23 cellular contexts compared by ENCODE assay signal in the genomic region with DNA sequence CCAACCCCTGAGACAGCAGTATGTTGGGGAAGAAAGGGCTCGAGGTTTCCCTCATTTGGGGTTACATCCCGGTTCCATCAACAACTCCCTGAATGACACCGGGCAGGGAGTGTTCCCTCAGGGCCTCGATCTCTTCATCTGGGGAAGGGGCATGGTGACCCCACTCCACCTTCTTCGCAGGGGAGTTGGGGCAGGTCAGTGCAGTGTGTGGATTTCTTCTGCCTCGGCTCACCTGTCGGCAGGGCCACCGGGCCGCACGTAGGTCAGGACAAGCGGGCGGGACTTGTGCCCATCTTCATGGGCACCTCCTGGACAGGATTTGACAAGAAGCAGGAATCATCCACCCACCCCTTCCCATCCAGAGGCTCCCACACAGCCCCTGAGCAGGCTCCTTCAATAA. TPM values are rescaled to one million over a fixed set of nuclear protein-coding genes. Genes with fewer than 3 reads are reported as not detected.
DNase-seq lines count a peak whose midpoint lies in the region; ATAC-seq and TF ChIP-seq lines count a peak whose summit lies in the region.
"Had no signal": no experiment of that assay in that cellular context is flagged by ENCODE, and none has a peak within 500 bp of the region (broad histone marks: within the 10 kb centered on the region; RNA-seq: fewer than 3 reads in every experiment).

No MANE protein-coding gene starts in this region.

- H3K27me3 ChIP-seq in layer of hippocampus (ENCODE audit: control insufficient read depth, insufficient read depth, low read length) (no peaks in the 10 kb centered on the region), gastrocnemius medialis (no peaks in the 10 kb centered on the region)

- in situ Hi-C loops in gastrocnemius medialis (cut with MboI; ENCODE audit: low sequenced_read_pairs in 4 of 4) = no loop called here

- peak overlapping the region; percentile 38 to 83 for H3K27ac ChIP-seq in coronary artery
- H3K27ac ChIP-seq in layer of hippocampus (ENCODE audit: low read depth, low read length) = peak overlapping the region; percentile 46
- peak overlapping the region; percentile 92 to 99 (median 97) for H3K27ac ChIP-seq in gastrocnemius medialis

- no peak for TF ChIP-seq POLR2A in gastrocnemius medialis (IDR thresholded peaks at IDR 0.05)

- TF ChIP-seq CTCF in coronary artery (IDR thresholded peaks at IDR 0.05) (no peak), gastrocnemius medialis (IDR thresholded peaks at IDR 0.05 in 4 of 5, conservative IDR thresholded peaks at IDR 0.05 in 1 of 5) (no peak)

- ATAC-seq in gastrocnemius medialis (no peak), HG03565 (IDR thresholded peaks at IDR 0.05; ENCODE audit: unreplicated experiment) (no peak)
- ATAC-seq: activated T-helper 17 cell treated with anti-CD3 and anti-CD28 coated beads, Interleukin-2, amount 50 U/mL, for 72 hours; Panc1; stimulated activated memory B cell treated with anti-CD40 and anti-IgM and Interleukin-4, amounts not matched to agents 10 μg/mL and 1 μg/mL and 100 μg/mL, for 72 hours had no signal

- intact Hi-C loops in gastrocnemius medialis (cut with DNase I; ENCODE audit: low total_unique reads) = loop anchor here (5.0 kb wide), 2 partner anchors 90 to 1540 kb away; no protein-coding TSS in a partner anchor

- H3K36me3 ChIP-seq in gastrocnemius medialis = peaks cover 0 to 26% of the 10 kb centered on the region in 2 donors

- peak; percentile 2 for DNase-seq in activated T-cell treated with anti-CD3 and anti-CD28 coated beads, Interleukin-2, amount 50 U/mL, for 1 hour
- no peak for DNase-seq in activated T-cell treated with anti-CD3 and anti-CD28 coated beads for 4 hours
- DNase-seq in coronary artery (ENCODE audit: low spot score) = no peak
- DNase-seq in gastrocnemius medialis = peak in 1 of 2 donors; percentile 44
- DNase-seq in NCI-H2171 treated with DMSO at 0.1 percent for 48 hours (lab: John Stamatoyannopoulos, UW) = no peak
- DNase-seq in iPS-NIHi7 (ENCODE audit: extremely low spot score) = no peak
- DNase-seq: 8988T; activated naive CD8-positive, alpha-beta T cell treated with anti-CD3 and anti-CD28 coated beads for 36 hours; caudate nucleus; dermis blood vessel endothelial cell; DMS79 treated with DMSO at 0.1 percent for 48 hours; mesenchymal stem cell; NCI-H1048; NCI-H187 treated with DMSO at 0.1 percent for 48 hours; NCI-H526 treated with DMSO at 0.1 percent for 48 hours; stimulated activated CD4-positive, alpha-beta T cell treated with anti-CD3 and anti-CD28 coated beads, Interleukin-4, amount 100 ng/mL, for 4 hours; substantia nigra; T1000 had no signal

- H3K9me3 ChIP-seq in gastrocnemius medialis = no peaks in the 10 kb centered on the region

- H3K4me3 ChIP-seq in coronary artery = no peak overlapping the region
- H3K4me3 ChIP-seq in gastrocnemius medialis = no peak overlapping the region

- H3K4me1 ChIP-seq in gastrocnemius medialis = peaks cover 62 to 69% of the 10 kb centered on the region in 2 donors

RNA-seq across cellular contexts. Expression of gene GRIP2, which starts 17.4 kb away (rescaled TPM):
- 10 to 100 TPM in 1 of 4 donors, 1 to 10 TPM in 3; 2.8 to 12.6 (median 4.6) TPM for total RNA-seq in gastrocnemius medialis
- total RNA-seq: activated naive CD8-positive, alpha-beta T cell treated with anti-CD3 and anti-CD28 coated beads for 36 hours had no signal

Comparison
In these comparisons a context has a peak if more than half of its experiments do, and no peak if none do; other contexts are left out.
1. H3K27ac ChIP-seq: peak in every context shown above with its lines; median percentile 97 in gastrocnemius medialis; 60 in coronary artery; 46 in layer of hippocampus.